20 cellular contexts compared by ENCODE assay signal in genomic region chr19:34707661-34708060, GRCh38.
"Had no signal": no experiment of that assay in that cellular context is flagged by ENCODE, and none has a peak within 500 bp of the region (broad histone marks: within the 10 kb centered on the region; RNA-seq: fewer than 3 reads in every experiment).

No MANE protein-coding gene starts in this region.

- DNase-seq: esophagus squamous epithelium; foreskin fibroblast; glutamatergic neuron; islet precursor cell; mammary epithelial cell; mucosa of descending colon; naive thymus-derived CD8-positive, alpha-beta T cell; sigmoid colon; stimulated activated CD4-positive, alpha-beta T cell treated with anti-CD3 and anti-CD28 coated beads, Interleukin-2, amount 100 ng/mL, for 24 hours; stimulated activated CD4-positive, alpha-beta T cell treated with anti-CD3 and anti-CD28 coated beads, Interleukin-4, amount 100 ng/mL, for 4 hours; stimulated activated naive B cell treated with anti-CD40 and anti-IgM and Interleukin-4, amounts not matched to agents 10 μg/mL and 1 μg/mL and 100 μg/mL, for 72 hours; stimulated activated naive CD8-positive, alpha-beta T cell treated with anti-CD3 and anti-CD28 coated beads, Interleukin-15, amount 100 ng/mL, for 72 hours; testis; upper lobe of right lung had no signal

- H3K27me3 ChIP-seq: esophagus squamous epithelium, gastroesophageal sphincter, neutrophil, right atrium auricular region, sigmoid colon, testis, tibial nerve, upper lobe of right lung, vagina had no signal

- H3K36me3 ChIP-seq: esophagus squamous epithelium, gastroesophageal sphincter, neutrophil, right atrium auricular region, sigmoid colon, tibial nerve, upper lobe of right lung, vagina had no signal

- H3K27ac ChIP-seq: esophagus squamous epithelium, gastroesophageal sphincter, neutrophil, right atrium auricular region, sigmoid colon, skin epidermis, testis, tibial nerve, upper lobe of right lung, vagina had no signal

- H3K9me3 ChIP-seq: neutrophil, testis, upper lobe of right lung, vagina had no signal

- H3K4me3 ChIP-seq: esophagus squamous epithelium, gastroesophageal sphincter, mucosa of descending colon, right atrium auricular region, sigmoid colon, skin epidermis, testis, tibial nerve, upper lobe of right lung, vagina had no signal
